Comparison of ENCODE assay signal across 1 cellular context in the genomic region with DNA sequence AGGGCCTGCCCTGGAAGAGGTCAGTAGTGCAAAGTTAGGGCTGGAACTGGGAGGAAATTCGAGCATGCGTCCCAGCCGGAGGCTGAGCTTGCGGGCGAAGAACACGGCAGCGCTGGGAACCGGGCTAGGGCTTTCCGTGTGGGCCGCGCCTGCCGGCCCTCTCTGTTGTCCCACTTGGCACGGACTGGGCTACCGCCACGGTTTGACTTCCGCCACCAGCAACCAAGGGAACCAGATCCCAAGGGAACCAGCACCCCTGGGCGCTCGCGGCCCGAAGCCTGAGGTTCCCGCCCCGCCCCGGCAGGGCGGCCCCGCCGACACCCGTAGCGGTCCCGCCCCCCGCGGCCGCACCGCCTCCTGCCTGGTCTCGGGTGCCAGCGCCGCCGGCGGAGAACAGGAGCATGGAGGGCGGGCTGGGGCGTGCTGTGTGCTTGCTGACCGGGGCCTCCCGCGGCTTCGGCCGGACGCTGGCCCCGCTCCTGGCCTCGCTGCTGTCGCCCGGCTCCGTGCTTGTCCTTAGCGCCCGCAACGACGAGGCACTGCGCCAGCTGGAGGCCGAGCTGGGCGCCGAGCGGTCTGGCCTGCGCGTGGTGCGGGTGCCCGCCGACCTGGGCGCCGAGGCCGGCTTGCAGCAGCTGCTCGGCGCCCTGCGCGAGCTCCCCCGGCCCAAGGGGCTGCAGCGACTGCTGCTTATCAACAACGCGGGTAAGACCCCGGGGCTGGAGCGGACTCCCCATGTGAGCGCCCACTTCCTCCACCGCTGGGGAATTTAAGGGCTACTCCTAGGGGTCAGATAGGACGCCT.
A peak's percentile ranks its signal among the peaks of the same experiment; 100 is the strongest.
TF ChIP-seq lines count a peak whose summit lies in the region.

SPR (plus strand) TSS at position 377 of the 804 bp plus-strand sequence; CDS start at position 402, 25 bp downstream.

TF ChIP-seq in HepG2, 621 proteins besides CTCF, POLR2A, EP300 and RAD21 (continued from another document and continues in another):
- peak; percentile 73 for TF ChIP-seq YY1 (IDR thresholded peaks at IDR 0.05; ENCODE audit: insufficient read depth, insufficient replicate concordance, low read depth, low read length)
- TF ChIP-seq FLYWCH1 (CRISPR knock-in tag; IDR thresholded peaks at IDR 0.05), result no peak
- TF ChIP-seq ARID2 (CRISPR knock-in tag; IDR thresholded peaks at IDR 0.05; ENCODE audit: borderline replicate concordance), result peak; percentile 36; the same call in 1 of the 2 replicates
- TF ChIP-seq, protein P1, sequence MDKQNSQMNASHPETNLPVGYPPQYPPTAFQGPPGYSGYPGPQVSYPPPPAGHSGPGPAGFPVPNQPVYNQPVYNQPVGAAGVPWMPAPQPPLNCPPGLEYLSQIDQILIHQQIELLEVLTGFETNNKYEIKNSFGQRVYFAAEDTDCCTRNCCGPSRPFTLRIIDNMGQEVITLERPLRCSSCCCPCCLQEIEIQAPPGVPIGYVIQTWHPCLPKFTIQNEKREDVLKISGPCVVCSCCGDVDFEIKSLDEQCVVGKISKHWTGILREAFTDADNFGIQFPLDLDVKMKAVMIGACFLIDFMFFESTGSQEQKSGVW (CRISPR knock-in tag; IDR thresholded peaks at IDR 0.05; ENCODE audit: borderline replicate concordance), result no peak
- no peak for TF ChIP-seq MATR3 (CRISPR knock-in tag; IDR thresholded peaks at IDR 0.05)
- peak; percentile 50; the same call in 1 of the 2 replicates for TF ChIP-seq TMF1 (CRISPR knock-in tag; IDR thresholded peaks at IDR 0.05; ENCODE audit: low read depth)
- TF ChIP-seq ZNF773 (CRISPR knock-in tag; IDR thresholded peaks at IDR 0.05; ENCODE audit: borderline replicate concordance), result 0 out of 2 replicates have a peak, but pooled peaks have one; percentile 36
- no peak for TF ChIP-seq USF2 (IDR thresholded peaks at IDR 0.05; ENCODE audit: low read depth, low read length)
- TF ChIP-seq USF2 (CRISPR knock-in tag; IDR thresholded peaks at IDR 0.05; ENCODE audit: borderline replicate concordance), result no peak
- peak; percentile 92 for TF ChIP-seq ZC3H13 (CRISPR knock-in tag; IDR thresholded peaks at IDR 0.05)
- TF ChIP-seq HNF1A (IDR thresholded peaks at IDR 0.05; ENCODE audit: low read depth), result no peak
- TF ChIP-seq HNF1A (CRISPR knock-in tag; IDR thresholded peaks at IDR 0.05; ENCODE audit: borderline replicate concordance), result peak; percentile 54; the same call in 1 of the 2 replicates
- peak; percentile 38; the same call in 1 of the 2 replicates for TF ChIP-seq SRY (CRISPR knock-in tag; IDR thresholded peaks at IDR 0.05)
- TF ChIP-seq CREM (IDR thresholded peaks at IDR 0.05), result no peak
- no peak for TF ChIP-seq CREM (CRISPR knock-in tag; IDR thresholded peaks at IDR 0.05)
- TF ChIP-seq ZNF552 (CRISPR knock-in tag; IDR thresholded peaks at IDR 0.05; ENCODE audit: borderline replicate concordance), result 0 out of 2 replicates have a peak, but pooled peaks have one; percentile 5
- TF ChIP-seq ASH2L (IDR thresholded peaks at IDR 0.05; ENCODE audit: insufficient read length, low read depth, low read length), result peak; percentile 77
- no peak for TF ChIP-seq HOXA7 (CRISPR knock-in tag; IDR thresholded peaks at IDR 0.05)
- TF ChIP-seq ZC3H4 (CRISPR knock-in tag; IDR thresholded peaks at IDR 0.05; ENCODE audit: borderline replicate concordance), result no peak
- TF ChIP-seq, protein P2, sequence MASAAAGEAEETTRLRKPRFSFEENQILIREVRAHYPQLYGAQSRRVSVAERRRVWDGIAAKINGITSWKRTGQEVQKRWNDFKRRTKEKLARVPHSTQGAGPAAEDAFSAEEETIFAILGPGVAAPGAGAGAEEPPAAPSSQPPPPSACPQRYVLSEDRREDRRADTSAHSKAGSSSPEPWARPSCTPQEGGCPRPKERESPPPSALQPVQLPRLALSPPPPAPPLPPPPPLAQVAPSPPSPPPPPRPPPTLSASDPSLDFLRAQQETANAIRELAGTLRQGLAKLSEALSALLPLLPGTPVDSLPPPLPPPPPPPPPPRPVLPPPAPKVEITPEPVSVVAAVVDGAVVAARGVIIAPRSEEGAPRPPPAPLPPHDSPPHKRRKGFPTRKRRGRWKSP (CRISPR knock-in tag; IDR thresholded peaks at IDR 0.05), result peak; percentile 62; the same call in 1 of the 2 replicates
- no peak for TF ChIP-seq ZNF354B (CRISPR knock-in tag; IDR thresholded peaks at IDR 0.05)
- TF ChIP-seq ZNF713 (CRISPR knock-in tag; IDR thresholded peaks at IDR 0.05), result peak; percentile 4; the same call in 1 of the 2 replicates
- no peak; the same call in none of the 2 replicates for TF ChIP-seq FOXO1 (CRISPR knock-in tag; IDR thresholded peaks at IDR 0.05)
- TF ChIP-seq MED8 (CRISPR knock-in tag; IDR thresholded peaks at IDR 0.05; ENCODE audit: insufficient replicate concordance), result no peak
- 0 out of 2 replicates have a peak, but pooled peaks have one; percentile 59 for TF ChIP-seq RELA (CRISPR knock-in tag; IDR thresholded peaks at IDR 0.05)
- no peak for TF ChIP-seq NFE2L1 (CRISPR knock-in tag; IDR thresholded peaks at IDR 0.05; ENCODE audit: borderline replicate concordance)
- TF ChIP-seq, protein P3, sequence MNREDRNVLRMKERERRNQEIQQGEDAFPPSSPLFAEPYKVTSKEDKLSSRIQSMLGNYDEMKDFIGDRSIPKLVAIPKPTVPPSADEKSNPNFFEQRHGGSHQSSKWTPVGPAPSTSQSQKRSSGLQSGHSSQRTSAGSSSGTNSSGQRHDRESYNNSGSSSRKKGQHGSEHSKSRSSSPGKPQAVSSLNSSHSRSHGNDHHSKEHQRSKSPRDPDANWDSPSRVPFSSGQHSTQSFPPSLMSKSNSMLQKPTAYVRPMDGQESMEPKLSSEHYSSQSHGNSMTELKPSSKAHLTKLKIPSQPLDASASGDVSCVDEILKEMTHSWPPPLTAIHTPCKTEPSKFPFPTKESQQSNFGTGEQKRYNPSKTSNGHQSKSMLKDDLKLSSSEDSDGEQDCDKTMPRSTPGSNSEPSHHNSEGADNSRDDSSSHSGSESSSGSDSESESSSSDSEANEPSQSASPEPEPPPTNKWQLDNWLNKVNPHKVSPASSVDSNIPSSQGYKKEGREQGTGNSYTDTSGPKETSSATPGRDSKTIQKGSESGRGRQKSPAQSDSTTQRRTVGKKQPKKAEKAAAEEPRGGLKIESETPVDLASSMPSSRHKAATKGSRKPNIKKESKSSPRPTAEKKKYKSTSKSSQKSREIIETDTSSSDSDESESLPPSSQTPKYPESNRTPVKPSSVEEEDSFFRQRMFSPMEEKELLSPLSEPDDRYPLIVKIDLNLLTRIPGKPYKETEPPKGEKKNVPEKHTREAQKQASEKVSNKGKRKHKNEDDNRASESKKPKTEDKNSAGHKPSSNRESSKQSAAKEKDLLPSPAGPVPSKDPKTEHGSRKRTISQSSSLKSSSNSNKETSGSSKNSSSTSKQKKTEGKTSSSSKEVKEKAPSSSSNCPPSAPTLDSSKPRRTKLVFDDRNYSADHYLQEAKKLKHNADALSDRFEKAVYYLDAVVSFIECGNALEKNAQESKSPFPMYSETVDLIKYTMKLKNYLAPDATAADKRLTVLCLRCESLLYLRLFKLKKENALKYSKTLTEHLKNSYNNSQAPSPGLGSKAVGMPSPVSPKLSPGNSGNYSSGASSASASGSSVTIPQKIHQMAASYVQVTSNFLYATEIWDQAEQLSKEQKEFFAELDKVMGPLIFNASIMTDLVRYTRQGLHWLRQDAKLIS (CRISPR knock-in tag; IDR thresholded peaks at IDR 0.05), result no peak
- no peak; the same call in 1 of the 2 replicates for TF ChIP-seq ZNF275 (CRISPR knock-in tag; IDR thresholded peaks at IDR 0.05; ENCODE audit: borderline replicate concordance)
- TF ChIP-seq HOMEZ (CRISPR knock-in tag; IDR thresholded peaks at IDR 0.05; ENCODE audit: low read depth), result no peak
- no peak; the same call in 1 of the 2 replicates for TF ChIP-seq ZNF558 (CRISPR knock-in tag; IDR thresholded peaks at IDR 0.05; ENCODE audit: borderline replicate concordance)
- TF ChIP-seq, protein P4, sequence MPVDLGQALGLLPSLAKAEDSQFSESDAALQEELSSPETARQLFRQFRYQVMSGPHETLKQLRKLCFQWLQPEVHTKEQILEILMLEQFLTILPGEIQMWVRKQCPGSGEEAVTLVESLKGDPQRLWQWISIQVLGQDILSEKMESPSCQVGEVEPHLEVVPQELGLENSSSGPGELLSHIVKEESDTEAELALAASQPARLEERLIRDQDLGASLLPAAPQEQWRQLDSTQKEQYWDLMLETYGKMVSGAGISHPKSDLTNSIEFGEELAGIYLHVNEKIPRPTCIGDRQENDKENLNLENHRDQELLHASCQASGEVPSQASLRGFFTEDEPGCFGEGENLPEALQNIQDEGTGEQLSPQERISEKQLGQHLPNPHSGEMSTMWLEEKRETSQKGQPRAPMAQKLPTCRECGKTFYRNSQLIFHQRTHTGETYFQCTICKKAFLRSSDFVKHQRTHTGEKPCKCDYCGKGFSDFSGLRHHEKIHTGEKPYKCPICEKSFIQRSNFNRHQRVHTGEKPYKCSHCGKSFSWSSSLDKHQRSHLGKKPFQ (CRISPR knock-in tag; IDR thresholded peaks at IDR 0.05; ENCODE audit: insufficient replicate concordance), result peak; percentile 33
- no peak; the same call in 1 of the 2 replicates for TF ChIP-seq SMAD1 (CRISPR knock-in tag; IDR thresholded peaks at IDR 0.05; ENCODE audit: borderline replicate concordance, low read depth)
- no peak for TF ChIP-seq SIN3B (IDR thresholded peaks at IDR 0.05; ENCODE audit: low read length)
- no peak; the same call in 1 of the 2 replicates for TF ChIP-seq NFYB (CRISPR knock-in tag; IDR thresholded peaks at IDR 0.05)
- TF ChIP-seq ZUFSP (CRISPR knock-in tag; IDR thresholded peaks at IDR 0.05; ENCODE audit: borderline replicate concordance), result no peak
